Comparison of ENCODE assay signal across 34 cellular contexts in the genomic region with DNA sequence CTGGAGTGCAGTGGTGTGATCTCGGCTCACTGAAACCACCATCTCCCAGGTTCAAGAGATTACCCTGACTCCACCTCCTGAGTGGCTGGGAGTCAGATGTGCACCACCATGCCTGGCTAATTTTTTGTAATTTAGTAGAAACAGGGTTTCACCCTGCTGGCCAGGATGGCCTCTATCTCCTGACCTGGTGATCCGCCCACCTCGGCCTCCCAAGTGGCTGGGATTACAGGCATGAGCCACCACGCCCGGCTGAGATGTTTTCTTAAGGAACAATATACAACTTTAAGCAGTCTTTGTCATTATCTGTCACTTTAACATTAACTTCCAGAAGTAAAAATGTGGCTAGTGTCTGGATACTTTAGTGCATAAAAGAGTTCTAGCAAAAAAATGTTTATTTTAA.
"Had no signal": no experiment of that assay in that cellular context is flagged by ENCODE, and none has a peak within 500 bp of the region (broad histone marks: within the 10 kb centered on the region; RNA-seq: fewer than 3 reads in every experiment).

No MANE protein-coding gene starts in this region.

- DNase-seq: Karpas-422, Kasumi-1, MG63, MM.1S, MV-4-11, NCI-H1048, NCI-H1092, NCI-H1092 treated with DMSO at 0.1 percent for 48 hours, NCI-H1105, NCI-H1105 treated with DMSO at 0.1 percent for 48 hours, NCI-H1417, NCI-H1417 treated with DMSO at 0.1 percent for 48 hours, NCI-H1436, NCI-H1436 treated with DMSO at 0.1 percent for 48 hours, NCI-H146, NCI-H1694, NCI-H1694 treated with DMSO at 0.1 percent for 48 hours, NCI-H187, NCI-H187 treated with DMSO at 0.1 percent for 48 hours, NCI-H1930, NCI-H2029, NCI-H2029 treated with DMSO at 0.1 percent for 48 hours, NCI-H2081, NCI-H2081 treated with DMSO at 0.1 percent for 48 hours, NCI-H2107, NCI-H2171, NCI-H2171 treated with DMSO at 0.1 percent for 48 hours, NCI-H2227 treated with DMSO at 0.1 percent for 48 hours, NCI-H226, NCI-H345, NCI-H446, NCI-H446 treated with DMSO at 0.1 percent for 48 hours, NCI-H510A, NCI-H510A treated with DMSO at 0.1 percent for 48 hours had no signal
